In the genomic region with DNA sequence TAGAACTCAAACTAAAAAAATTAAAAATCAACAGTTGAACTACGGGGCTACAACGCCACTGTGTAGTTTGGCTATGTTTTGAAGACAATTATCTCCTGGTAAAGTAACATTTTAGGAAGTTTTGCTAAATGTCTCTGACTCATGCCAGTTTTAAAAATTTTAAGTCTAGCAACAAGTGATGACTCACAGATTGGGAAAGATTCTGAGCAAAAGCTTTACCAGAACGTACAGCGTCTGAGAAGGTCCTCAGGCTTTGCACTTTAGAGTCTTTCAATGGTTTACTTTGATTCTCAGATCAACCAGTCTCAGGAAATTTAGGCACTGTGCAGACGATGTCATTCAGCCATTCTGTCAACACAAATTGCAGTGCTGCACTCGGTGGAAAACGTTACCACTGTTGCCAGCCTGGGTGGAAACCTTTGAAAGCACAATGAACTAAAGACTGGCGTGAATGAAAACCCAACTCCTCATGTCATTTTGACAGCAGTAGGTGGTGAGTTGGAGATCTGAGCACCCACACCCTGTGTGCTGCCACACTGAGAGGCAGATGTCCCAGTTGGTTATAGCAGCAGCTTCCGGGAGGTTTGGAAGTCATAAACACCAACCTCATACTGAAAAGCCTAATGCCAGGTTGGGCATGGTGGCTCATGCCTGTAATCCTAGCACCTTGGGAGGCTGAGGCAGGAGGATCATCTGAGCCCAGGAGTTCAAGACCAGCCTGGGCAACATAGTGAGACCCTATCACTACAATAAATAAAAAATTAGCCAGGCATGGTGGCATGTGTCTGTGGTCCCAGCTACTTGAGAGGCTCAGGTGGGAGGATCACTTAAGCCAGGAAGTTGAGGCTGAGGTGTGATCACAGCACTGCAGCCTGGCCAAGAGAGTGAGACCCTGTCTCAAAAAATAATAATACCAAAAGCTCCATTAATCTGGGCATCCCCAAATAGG, we compare ENCODE assay signal across 9 cellular contexts. TPM values are rescaled to one million over a fixed set of nuclear protein-coding genes. Genes with fewer than 3 reads are reported as not detected.
DNase-seq lines count a peak whose midpoint lies in the region; ATAC-seq, FAIRE-seq and TF ChIP-seq lines count a peak whose summit lies in the region.
"Had no signal": no experiment of that assay in that cellular context is flagged by ENCODE, and none has a peak within 500 bp of the region (broad histone marks: within the 10 kb centered on the region; RNA-seq: fewer than 3 reads in every experiment).

No MANE protein-coding gene starts in this region.

- H3K36me3 Mint-ChIP-seq in activated T-cell treated with anti-CD3 and anti-CD28 coated beads, Interleukin-2, amount 50 U/mL, for 4 hours (ENCODE audit: insufficient read depth): peaks cover 21% of the 10 kb centered on the region

- DNase-seq in A172 (ENCODE audit: low spot score) (peak; percentile 83), GM12891 (ENCODE audit: insufficient read length, low spot score) (no peak), hepatic stellate cell (ENCODE audit: low spot score) (peak; percentile 71), hippocampal formation (lab: John Stamatoyannopoulos, UW) (no peak)
- DNase-seq in activated T-cell treated with anti-CD3 and anti-CD28 coated beads, Interleukin-2, amount 50 U/mL, for 4 hours: no peak
- DNase-seq in stimulated activated naive CD4-positive, alpha-beta T cell treated with Interleukin-2 at 50 U/mL for 16 hours (lab: John Stamatoyannopoulos, UW): no peak

- H3K4me3 Mint-ChIP-seq in activated T-cell treated with anti-CD3 and anti-CD28 coated beads, Interleukin-2, amount 50 U/mL, for 4 hours: no peak overlapping the region
- H3K4me3 Mint-ChIP-seq: brain had no signal

- ATAC-seq in activated T-cell treated with anti-CD3 and anti-CD28 coated beads, Interleukin-2, amount 50 U/mL, for 4 hours: peak; percentile 78 to 90
- ATAC-seq in GM21529 (IDR thresholded peaks at IDR 0.05; ENCODE audit: unreplicated experiment) (no peak), HG02852 (IDR thresholded peaks at IDR 0.05; ENCODE audit: unreplicated experiment) (no peak)

- no peak for TF ChIP-seq POLR2A in GM12891 (IDR thresholded peaks at IDR 0.05; ENCODE audit: low read depth, low read length)

- peaks cover 6% of the 10 kb centered on the region for H3K4me1 Mint-ChIP-seq in activated T-cell treated with anti-CD3 and anti-CD28 coated beads, Interleukin-2, amount 50 U/mL, for 4 hours (ENCODE audit: low read depth)

- no peaks in the 10 kb centered on the region for H3K9me3 Mint-ChIP-seq in activated T-cell treated with anti-CD3 and anti-CD28 coated beads, Interleukin-2, amount 50 U/mL, for 4 hours

- no peak for FAIRE-seq in GM12891 (lab: Jason Lieb, UNC)

- peaks cover 13% of the 10 kb centered on the region for H3K27me3 Mint-ChIP-seq in activated T-cell treated with anti-CD3 and anti-CD28 coated beads, Interleukin-2, amount 50 U/mL, for 4 hours (ENCODE audit: low read depth)
- H3K27me3 Mint-ChIP-seq: brain had no signal

TF ChIP-seq in GM12891, 5 proteins besides CTCF, POLR2A, EP300 and RAD21:
- TF ChIP-seq PAX5 (IDR thresholded peaks at IDR 0.05; ENCODE audit: insufficient read depth, low read length, severe bottlenecking) (no peak), POLR2AphosphoS5 (IDR thresholded peaks at IDR 0.05; ENCODE audit: low read depth, low read length) (0 out of 2 replicates have a peak, but pooled peaks have one; percentile 40)

RNA-seq across cellular contexts. Expression of gene WTIP, which starts 6.3 kb away (rescaled TPM):
- 39.5 and 43.6 TPM in 2 replicates for total RNA-seq in A172 (2014; rRNA removed; shearing (Covaris generic))
- polyA plus RNA-seq in GM12891 (2012; ENCODE audit: low read depth, missing spikeins): 0.33 TPM
- total RNA-seq in activated T-cell treated with anti-CD3 and anti-CD28 coated beads, Interleukin-2, amount 50 U/mL, for 4 hours: under 1 TPM; 0.38 to 0.98 (median 0.63) TPM

RNA-seq across cellular contexts. Expression of gene UBA2, which starts 47.1 kb away (rescaled TPM):
- 223 and 256 TPM in 2 replicates for total RNA-seq in A172 (2014; rRNA removed; shearing (Covaris generic))
- 75.2 TPM for polyA plus RNA-seq in GM12891 (2012; ENCODE audit: low read depth, missing spikeins)
- 100 to 1,000 TPM; 182 to 194 (median 194) TPM for total RNA-seq in activated T-cell treated with anti-CD3 and anti-CD28 coated beads, Interleukin-2, amount 50 U/mL, for 4 hours

Comparison
In these comparisons a context has a peak if more than half of its experiments do, and no peak if none do; other contexts are left out.
1. DNase-seq: peak in A172 (single experiment) and hepatic stellate cell (single experiment); none in GM12891 (single experiment), activated T-cell treated with anti-CD3 and anti-CD28 coated beads, Interleukin-2, amount 50 U/mL, for 4 hours (single experiment), stimulated activated naive CD4-positive, alpha-beta T cell treated with Interleukin-2 at 50 U/mL for 16 hours (single experiment) and hippocampal formation (0 of 2).
2. ATAC-seq: peak in activated T-cell treated with anti-CD3 and anti-CD28 coated beads, Interleukin-2, amount 50 U/mL, for 4 hours (2 of 2); none in GM21529 (single experiment) and HG02852 (single experiment).
3. RNA of gene WTIP, which starts 6.3 kb away (total RNA-seq): 39.5 to 43.6 TPM in A172; 0.38 to 0.98 TPM in activated T-cell treated with anti-CD3 and anti-CD28 coated beads, Interleukin-2, amount 50 U/mL, for 4 hours; every median in the first group is over 10 times any median in the second.